Comparison of ENCODE assay signal across 16 cellular contexts in genomic region chr7:351256-351655, GRCh38.
DNase-seq lines count a peak whose midpoint lies in the region; ATAC-seq and TF ChIP-seq lines count a peak whose summit lies in the region.
"Had no signal": no experiment of that assay in that cellular context is flagged by ENCODE, and none has a peak within 500 bp of the region (broad histone marks: within the 10 kb centered on the region; RNA-seq: fewer than 3 reads in every experiment).

No MANE protein-coding gene starts in this region.

- no peak for TF ChIP-seq POLR2A in thyroid gland (IDR thresholded peaks at IDR 0.05)

- ATAC-seq in right cardiac atrium (no peak), Right ventricle myocardium superior (ENCODE audit: poor library complexity) (no peak), HG03442 (IDR thresholded peaks at IDR 0.05; ENCODE audit: unreplicated experiment) (no peak)

- H3K4me3 ChIP-seq in right cardiac atrium (ENCODE audit: low read length) (no peak overlapping the region), skin epidermis (peak overlapping the region in 5 of 7 experiments; percentile 13 to 32 (median 23)), thyroid gland (replicated peaks in 1 of 3) (no peak overlapping the region)

- H3K36me3 ChIP-seq in thyroid gland, result no peaks in the 10 kb centered on the region
- H3K36me3 ChIP-seq: heart left ventricle, transverse colon had no signal

- TF ChIP-seq CTCF in thyroid gland (IDR thresholded peaks at IDR 0.05), result no peak

- no peaks in the 10 kb centered on the region for H3K9me3 ChIP-seq in right cardiac atrium (ENCODE audit: control insufficient read depth, low read length)
- no peaks in the 10 kb centered on the region for H3K9me3 ChIP-seq in thyroid gland
- H3K9me3 ChIP-seq: heart left ventricle, transverse colon had no signal

- no peaks in the 10 kb centered on the region for H3K27me3 ChIP-seq in right cardiac atrium (ENCODE audit: control insufficient read depth, insufficient read depth)
- no peaks in the 10 kb centered on the region for H3K27me3 ChIP-seq in thyroid gland
- H3K27me3 ChIP-seq: transverse colon had no signal

- DNase-seq in right cardiac atrium (peak in 2 of 3 donors; percentile 41 to 42), Right ventricle myocardium superior (no peak), activated gamma-delta T cell (lab: John Stamatoyannopoulos, UW) (peak; percentile 34), thyroid gland (peak; percentile 13 to 26), posterior cingulate gyrus (no peak), hippocampal formation (lab: John Stamatoyannopoulos, UW) (no peak)
- DNase-seq: 8988T, EL, HCEC 1CT, heart left ventricle, mesenchymal stem cell, retina, transverse colon had no signal

- no peaks in the 10 kb centered on the region for H3K4me1 ChIP-seq in right cardiac atrium (ENCODE audit: control insufficient read depth, insufficient read depth, low read length)
- H3K4me1 ChIP-seq in thyroid gland, result peaks cover 0 to 6% of the 10 kb centered on the region in 2 donors
- H3K4me1 ChIP-seq: heart left ventricle, transverse colon had no signal

- H3K27ac ChIP-seq in right cardiac atrium (ENCODE audit: low read length) (no peak overlapping the region), skin epidermis (peak overlapping the region in 9 of 21 experiments; percentile 4 to 84 (median 70)), thyroid gland (no peak overlapping the region)
- H3K27ac ChIP-seq: HL-60, transverse colon had no signal

- intact Hi-C loops in right cardiac atrium (cut with DNase I), result no loop called here
- intact Hi-C loops in Right ventricle myocardium superior (cut with DNase I), result no loop called here
- intact Hi-C loops in thyroid gland (cut with DNase I), result no loop called here
- intact Hi-C loops in posterior cingulate gyrus (cut with DNase I), result no loop called here

- WGBS in right cardiac atrium, result 42% methylated on average over 20 of the region's 20 CpGs
- 71 to 79% methylated on average over 20 of the region's 20 CpGs for WGBS in thyroid gland, 2 donors

Comparison
In these comparisons a context has a peak if more than half of its experiments do, and no peak if none do; other contexts are left out.
1. DNase-seq: peak in right cardiac atrium (2 of 3), activated gamma-delta T cell (single experiment) and thyroid gland (2 of 2); none in Right ventricle myocardium superior (single experiment), posterior cingulate gyrus (0 of 10) and hippocampal formation (0 of 2).
2. H3K4me3 ChIP-seq: peak in skin epidermis (5 of 7); none in right cardiac atrium (single experiment) and thyroid gland (0 of 3).